In genomic region chr6:130973521-130974277, GRCh38 we compare ENCODE assay signal across 1 cellular context.
A peak's percentile ranks its signal among the peaks of the same experiment; 100 is the strongest.
TF ChIP-seq lines count a peak whose summit lies in the region.

No MANE protein-coding gene starts in this region.

TF ChIP-seq in HepG2, 621 proteins besides CTCF, POLR2A, EP300 and RAD21:
- TF ChIP-seq ATF3 (CRISPR knock-in tag; IDR thresholded peaks at IDR 0.05) (no peak), ATF7 (IDR thresholded peaks at IDR 0.05) (0 out of 2 replicates have a peak, but pooled peaks have one; percentile 5), ATF7 (CRISPR knock-in tag; IDR thresholded peaks at IDR 0.05) (no peak), ZMYM3 (CRISPR knock-in tag; IDR thresholded peaks at IDR 0.05) (no peak), CEBPB (IDR thresholded peaks at IDR 0.05; ENCODE audit: borderline replicate concordance, low read depth, low read length) (peak; percentile 26; the same call in 1 of the 2 replicates), ZNF264 (CRISPR knock-in tag; IDR thresholded peaks at IDR 0.05) (peak; percentile 91; the same call in 1 of the 2 replicates)
- TF ChIP-seq, protein P1, sequence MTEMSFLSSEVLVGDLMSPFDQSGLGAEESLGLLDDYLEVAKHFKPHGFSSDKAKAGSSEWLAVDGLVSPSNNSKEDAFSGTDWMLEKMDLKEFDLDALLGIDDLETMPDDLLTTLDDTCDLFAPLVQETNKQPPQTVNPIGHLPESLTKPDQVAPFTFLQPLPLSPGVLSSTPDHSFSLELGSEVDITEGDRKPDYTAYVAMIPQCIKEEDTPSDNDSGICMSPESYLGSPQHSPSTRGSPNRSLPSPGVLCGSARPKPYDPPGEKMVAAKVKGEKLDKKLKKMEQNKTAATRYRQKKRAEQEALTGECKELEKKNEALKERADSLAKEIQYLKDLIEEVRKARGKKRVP (CRISPR knock-in tag; IDR thresholded peaks at IDR 0.05), result peak in 1 of 2 experiments; percentile 52; a peak in 1 of 4 replicates
